In the genomic region with DNA sequence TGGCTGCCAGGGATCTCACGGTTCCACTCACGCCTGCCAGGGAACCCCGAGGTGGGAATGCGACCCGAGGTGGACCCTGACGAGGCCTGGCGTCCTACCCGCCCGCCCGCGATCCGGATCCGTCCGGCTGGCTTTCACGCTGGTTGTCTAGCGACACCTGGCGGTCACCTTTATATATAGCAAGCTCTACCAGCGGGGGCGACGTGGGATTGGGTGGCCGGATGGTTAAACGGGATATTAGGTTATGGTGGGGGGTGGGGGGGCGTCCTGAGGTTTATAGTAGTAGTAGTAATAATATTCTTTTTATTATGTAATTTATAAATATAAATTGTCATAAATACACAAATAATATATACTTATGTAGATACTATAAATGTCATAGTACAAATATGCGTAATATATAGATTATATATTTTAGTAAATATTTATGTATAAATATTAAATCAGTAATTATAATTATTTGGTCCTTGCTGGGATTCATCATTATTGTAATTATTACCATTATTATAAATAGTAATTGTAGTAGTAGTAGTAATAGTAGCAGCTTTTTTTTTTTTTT, we compare ENCODE assay signal across 8 cellular contexts.
DNase-seq lines count a peak whose midpoint lies in the region; ATAC-seq, FAIRE-seq and TF ChIP-seq lines count a peak whose summit lies in the region.

No MANE protein-coding gene starts in this region.

- peaks cover 61% of the 10 kb centered on the region for H3K27me3 Mint-ChIP-seq in activated naive CD4-positive, alpha-beta T cell treated with anti-CD3 and anti-CD28 coated beads, Interleukin-2, amount 10 ng/mL, durations not matched to agents 7 days and 5 days

- ATAC-seq in HG03039 (IDR thresholded peaks at IDR 0.05; ENCODE audit: unreplicated experiment), result no peak

- peak; percentile 86 for FAIRE-seq in GM12891 (lab: Jason Lieb, UNC)

- no peaks in the 10 kb centered on the region for H3K27me3 ChIP-seq in Karpas-422 (ENCODE audit: low read length)
- H3K27me3 ChIP-seq in parathyroid adenoma (ENCODE audit: control insufficient read depth, insufficient read depth, low read length), result no peaks in the 10 kb centered on the region
- no peaks in the 10 kb centered on the region for H3K27me3 ChIP-seq in tibial artery

- H3K9me2 ChIP-seq in Karpas-422 (replicated peaks; ENCODE audit: insufficient read depth, low read length), result no peaks in the 10 kb centered on the region

- DNase-seq in GM12891 (ENCODE audit: insufficient read length, low spot score) (peak; percentile 74), Karpas-422 (peak; percentile 90), SKM-1 treated with dmso at 0.1 percent for 144 hours (lab: John Stamatoyannopoulos, UW; ENCODE audit: unreplicated experiment) (peak; percentile 78), glomerular visceral epithelial cell (ENCODE audit: extremely low spot score) (peak; percentile 76), tibial artery (peak; percentile 52 to 78)
- peak; percentile 80 for DNase-seq in activated naive CD4-positive, alpha-beta T cell treated with anti-CD3 and anti-CD28 coated beads, Interleukin-2, amount 10 ng/mL, durations not matched to agents 7 days and 5 days

- intact Hi-C loops in tibial artery (cut with DNase I; ENCODE audit: low total_unique reads), result loop anchor here (2.0 to 5.0 kb wide), 2 partner anchors 236 to 392 kb away; no protein-coding TSS in a partner anchor

- peak overlapping the region; percentile 23 for H3K4me2 ChIP-seq in Karpas-422 (ENCODE audit: low read depth, low read length, poor library complexity, severe bottlenecking)
- H3K4me2 ChIP-seq in parathyroid adenoma (ENCODE audit: low read length), result peak overlapping the region; percentile 69

- no peak overlapping the region for H3K4me3 Mint-ChIP-seq in activated naive CD4-positive, alpha-beta T cell treated with anti-CD3 and anti-CD28 coated beads, Interleukin-2, amount 10 ng/mL, durations not matched to agents 7 days and 5 days

- TF ChIP-seq CTCF in parathyroid adenoma (IDR thresholded peaks at IDR 0.05) (peak; percentile 85), tibial artery (IDR thresholded peaks at IDR 0.05) (peak; percentile 72 to 80)

- no peak overlapping the region for H3K27ac Mint-ChIP-seq in activated naive CD4-positive, alpha-beta T cell treated with anti-CD3 and anti-CD28 coated beads, Interleukin-2, amount 10 ng/mL, durations not matched to agents 7 days and 5 days

- TF ChIP-seq POLR2A in GM12891 (IDR thresholded peaks at IDR 0.05; ENCODE audit: low read depth, low read length), result no peak

- no peaks in the 10 kb centered on the region for H4K20me1 ChIP-seq in Karpas-422 (ENCODE audit: insufficient read depth, low read depth, low read length)

- no peaks in the 10 kb centered on the region for H3K36me3 ChIP-seq in Karpas-422 (ENCODE audit: insufficient read depth, low read length)
- no peaks in the 10 kb centered on the region for H3K36me3 ChIP-seq in parathyroid adenoma (ENCODE audit: control insufficient read depth, insufficient read depth, low read length)
- no peaks in the 10 kb centered on the region for H3K36me3 ChIP-seq in tibial artery

- no peaks in the 10 kb centered on the region for H3K36me3 Mint-ChIP-seq in activated naive CD4-positive, alpha-beta T cell treated with anti-CD3 and anti-CD28 coated beads, Interleukin-2, amount 10 ng/mL, durations not matched to agents 7 days and 5 days

- H3K27ac ChIP-seq in Karpas-422 (ENCODE audit: low read length) (no peak overlapping the region), parathyroid adenoma (no peak overlapping the region), tibial artery (no peak overlapping the region)

- H3K4me3 ChIP-seq in Karpas-422 (ENCODE audit: low read length) (no peak overlapping the region), parathyroid adenoma (ENCODE audit: low read depth, low read length) (peak overlapping the region; percentile 11), tibial artery (no peak overlapping the region)

- CTCF ChIA-PET in activated naive CD4-positive, alpha-beta T cell treated with anti-CD3 and anti-CD28 coated beads, Interleukin-2, amount 10 ng/mL, durations not matched to agents 7 days and 5 days (lab: Charles Lee), result interaction anchor here (0.6 to 4.2 kb wide), 12 partner anchors 13 to 520 kb away, joined by 3 to 70 read pairs (median 3); no protein-coding TSS in a partner anchor

- H3K9me3 ChIP-seq in Karpas-422 (ENCODE audit: low read length) (no peaks in the 10 kb centered on the region), parathyroid adenoma (ENCODE audit: control insufficient read depth, low read length) (no peaks in the 10 kb centered on the region), tibial artery (no peaks in the 10 kb centered on the region)

- no peaks in the 10 kb centered on the region for H3K9me3 Mint-ChIP-seq in activated naive CD4-positive, alpha-beta T cell treated with anti-CD3 and anti-CD28 coated beads, Interleukin-2, amount 10 ng/mL, durations not matched to agents 7 days and 5 days

- H3K9ac ChIP-seq in Karpas-422 (ENCODE audit: low read length), result no peak overlapping the region
- no peak overlapping the region for H3K9ac ChIP-seq in parathyroid adenoma

- peaks cover 9% of the 10 kb centered on the region for H3K4me1 ChIP-seq in Karpas-422 (ENCODE audit: low read length)
- peaks cover 2% of the 10 kb centered on the region for H3K4me1 ChIP-seq in parathyroid adenoma
- peaks cover 0 to 16% (median 10%) of the 10 kb centered on the region in 4 donors for H3K4me1 ChIP-seq in tibial artery

- H2AFZ ChIP-seq in Karpas-422 (ENCODE audit: low read length) (no peak overlapping the region), parathyroid adenoma (peak overlapping the region; percentile 45)

- H3K4me1 Mint-ChIP-seq in activated naive CD4-positive, alpha-beta T cell treated with anti-CD3 and anti-CD28 coated beads, Interleukin-2, amount 10 ng/mL, durations not matched to agents 7 days and 5 days, result peaks cover 19% of the 10 kb centered on the region

- H3K79me2 ChIP-seq in Karpas-422 (ENCODE audit: low read length) (no peaks in the 10 kb centered on the region), parathyroid adenoma (no peaks in the 10 kb centered on the region)

TF ChIP-seq in GM12891, 5 proteins besides CTCF, POLR2A, EP300 and RAD21:
- TF ChIP-seq POLR2AphosphoS5 (IDR thresholded peaks at IDR 0.05; ENCODE audit: low read depth, low read length), result no peak
- TF ChIP-seq SPI1 (IDR thresholded peaks at IDR 0.05; ENCODE audit: low read depth, low read length), result no peak
- no peak for TF ChIP-seq TAF1 (IDR thresholded peaks at IDR 0.05; ENCODE audit: low read depth, low read length)
- no peak for TF ChIP-seq POU2F2 (IDR thresholded peaks at IDR 0.05; ENCODE audit: low read depth, low read length)
- no peak for TF ChIP-seq PAX5 (IDR thresholded peaks at IDR 0.05; ENCODE audit: insufficient read depth, low read length, severe bottlenecking)
